ENCODE assay signal across 26 cellular contexts in genomic region chr7:128814496-128814895, GRCh38. TPM values are rescaled to one million over a fixed set of nuclear protein-coding genes. Genes with fewer than 3 reads are reported as not detected.
DNase-seq lines count a peak whose midpoint lies in the region; ATAC-seq and TF ChIP-seq lines count a peak whose summit lies in the region.
"Had no signal": no experiment of that assay in that cellular context is flagged by ENCODE, and none has a peak within 500 bp of the region (broad histone marks: within the 10 kb centered on the region; RNA-seq: fewer than 3 reads in every experiment).

No MANE protein-coding gene starts in this region.

- no peaks in the 10 kb centered on the region for H3K36me3 Mint-ChIP-seq in stimulated activated effector memory CD8-positive, alpha-beta T cell treated with anti-CD3 and anti-CD28 coated beads, Interleukin-12 subunit alpha, Interleukin-12 subunit beta, amount 100 ng/mL, for 72 hours
- H3K36me3 Mint-ChIP-seq: IgD-negative memory B cell; stimulated activated naive B cell treated with anti-CD40 and anti-IgM and Interleukin-4, amounts not matched to agents 10 μg/mL and 1 μg/mL and 100 μg/mL, for 72 hours had no signal

- no peak for ATAC-seq in stimulated activated effector memory CD8-positive, alpha-beta T cell treated with anti-CD3 and anti-CD28 coated beads, Interleukin-12 subunit alpha, Interleukin-12 subunit beta, amount 100 ng/mL, for 72 hours
- ATAC-seq in GM19397 (IDR thresholded peaks at IDR 0.05; ENCODE audit: unreplicated experiment) (no peak), HG03520 (IDR thresholded peaks at IDR 0.05; ENCODE audit: unreplicated experiment) (no peak)
- ATAC-seq: SK-N-SH treated with all-trans-retinoic acid at 6 μM for 48 hours; stimulated activated naive B cell treated with anti-CD40 and anti-IgM and Interleukin-4, amounts not matched to agents 10 μg/mL and 1 μg/mL and 100 μg/mL, for 72 hours had no signal

- DNase-seq in NB4 (ENCODE audit: low read depth) (peak; percentile 84), hypothalamus (lab: John Stamatoyannopoulos, UW) (peak in 26 of 51 donors; percentile 13 to 79 (median 49)), mucosa of gallbladder (ENCODE audit: low spot score) (no peak)
- no peak for DNase-seq in stimulated activated effector memory CD8-positive, alpha-beta T cell treated with anti-CD3 and anti-CD28 coated beads, Interleukin-12 subunit alpha, Interleukin-12 subunit beta, amount 100 ng/mL, for 72 hours (ENCODE audit: low spot score in 2 of 2)
- DNase-seq: activated CD4-positive, alpha-beta T cell treated with anti-CD3 and anti-CD28 coated beads for 4 hours; activated CD8-positive, alpha-beta memory T cell treated with anti-CD3 and anti-CD28 coated beads for 24 hours; activated naive CD4-positive, alpha-beta T cell; activated T-cell treated with anti-CD3 and anti-CD28 coated beads, Interleukin-2, amount 50 U/mL, for 24 hours; NCI-H1417; NCI-H526 treated with DMSO at 0.1 percent for 48 hours; stimulated activated CD4-positive, alpha-beta T cell treated with anti-CD3 and anti-CD28 coated beads, Interleukin-2, amount 100 ng/mL, for 24 hours; stimulated activated naive B cell treated with anti-CD40 and anti-IgM and Interleukin-4, amounts not matched to agents 10 μg/mL and 1 μg/mL and 100 μg/mL, for 72 hours; T-helper 2 cell had no signal

- peak overlapping the region; percentile 19 for H3K27ac ChIP-seq in angular gyrus (ENCODE audit: low read depth, low read length)
- H3K27ac ChIP-seq: neutrophil, RWPE1, thoracic aorta had no signal

- no peaks in the 10 kb centered on the region for H3K9me3 Mint-ChIP-seq in stimulated activated effector memory CD8-positive, alpha-beta T cell treated with anti-CD3 and anti-CD28 coated beads, Interleukin-12 subunit alpha, Interleukin-12 subunit beta, amount 100 ng/mL, for 72 hours
- H3K9me3 Mint-ChIP-seq: activated T-cell treated with anti-CD3 and anti-CD28 coated beads, Interleukin-2, amount 50 U/mL, for 24 hours; IgD-negative memory B cell; stimulated activated naive B cell treated with anti-CD40 and anti-IgM and Interleukin-4, amounts not matched to agents 10 μg/mL and 1 μg/mL and 100 μg/mL, for 72 hours had no signal

- no peak overlapping the region for H3K4me3 Mint-ChIP-seq in stimulated activated effector memory CD8-positive, alpha-beta T cell treated with anti-CD3 and anti-CD28 coated beads, Interleukin-12 subunit alpha, Interleukin-12 subunit beta, amount 100 ng/mL, for 72 hours
- H3K4me3 Mint-ChIP-seq: activated T-cell treated with anti-CD3 and anti-CD28 coated beads, Interleukin-2, amount 50 U/mL, for 24 hours; stimulated activated naive B cell treated with anti-CD40 and anti-IgM and Interleukin-4, amounts not matched to agents 10 μg/mL and 1 μg/mL and 100 μg/mL, for 72 hours had no signal

- no peak for TF ChIP-seq POLR2A in NB4 (IDR thresholded peaks at IDR 0.05; ENCODE audit: extremely low read depth, insufficient read length)

- H3K4me1 Mint-ChIP-seq in stimulated activated effector memory CD8-positive, alpha-beta T cell treated with anti-CD3 and anti-CD28 coated beads, Interleukin-12 subunit alpha, Interleukin-12 subunit beta, amount 100 ng/mL, for 72 hours: peaks cover 5% of the 10 kb centered on the region

- TF ChIP-seq CTCF in NB4 (IDR thresholded peaks at IDR 0.05; ENCODE audit: low read depth, low read length): no peak

- peak overlapping the region; percentile 9 for H3K27ac Mint-ChIP-seq in stimulated activated effector memory CD8-positive, alpha-beta T cell treated with anti-CD3 and anti-CD28 coated beads, Interleukin-12 subunit alpha, Interleukin-12 subunit beta, amount 100 ng/mL, for 72 hours
- H3K27ac Mint-ChIP-seq: activated T-cell treated with anti-CD3 and anti-CD28 coated beads, Interleukin-2, amount 50 U/mL, for 24 hours had no signal

- H3K4me3 ChIP-seq in NB4 (ENCODE audit: low read depth, low read length): no peak overlapping the region
- H3K4me3 ChIP-seq: lung, smooth muscle cell, thoracic aorta had no signal

RNA-seq across cellular contexts. Expression of gene FLNC, which starts 15.7 kb away (rescaled TPM):
- total RNA-seq in mucosa of gallbladder: 236 TPM

RNA-seq across cellular contexts. Expression of gene CCDC136, which starts 22.7 kb away (rescaled TPM):
- 25.3 TPM for total RNA-seq in mucosa of gallbladder

RNA-seq across cellular contexts. Expression of gene OPN1SW, which starts 38.9 kb away (rescaled TPM):
- total RNA-seq in mucosa of gallbladder: not detected
- total RNA-seq: endothelial cell of umbilical vein, lung, M059J, renal cortical epithelial cell, smooth muscle cell, thoracic aorta had no signal

RNA-seq across cellular contexts. Expression of gene ATP6V1F, which starts 48.2 kb away (rescaled TPM):
- total RNA-seq in mucosa of gallbladder: 118 TPM

Comparison
In these comparisons a context has a peak if more than half of its experiments do, and no peak if none do; other contexts are left out.
1. DNase-seq: peak in NB4 (single experiment) and hypothalamus (26 of 51); none in stimulated activated effector memory CD8-positive, alpha-beta T cell treated with anti-CD3 and anti-CD28 coated beads, Interleukin-12 subunit alpha, Interleukin-12 subunit beta, amount 100 ng/mL, for 72 hours (0 of 2) and mucosa of gallbladder (single experiment).